ENCODE assay signal across 17 cellular contexts in the genomic region with DNA sequence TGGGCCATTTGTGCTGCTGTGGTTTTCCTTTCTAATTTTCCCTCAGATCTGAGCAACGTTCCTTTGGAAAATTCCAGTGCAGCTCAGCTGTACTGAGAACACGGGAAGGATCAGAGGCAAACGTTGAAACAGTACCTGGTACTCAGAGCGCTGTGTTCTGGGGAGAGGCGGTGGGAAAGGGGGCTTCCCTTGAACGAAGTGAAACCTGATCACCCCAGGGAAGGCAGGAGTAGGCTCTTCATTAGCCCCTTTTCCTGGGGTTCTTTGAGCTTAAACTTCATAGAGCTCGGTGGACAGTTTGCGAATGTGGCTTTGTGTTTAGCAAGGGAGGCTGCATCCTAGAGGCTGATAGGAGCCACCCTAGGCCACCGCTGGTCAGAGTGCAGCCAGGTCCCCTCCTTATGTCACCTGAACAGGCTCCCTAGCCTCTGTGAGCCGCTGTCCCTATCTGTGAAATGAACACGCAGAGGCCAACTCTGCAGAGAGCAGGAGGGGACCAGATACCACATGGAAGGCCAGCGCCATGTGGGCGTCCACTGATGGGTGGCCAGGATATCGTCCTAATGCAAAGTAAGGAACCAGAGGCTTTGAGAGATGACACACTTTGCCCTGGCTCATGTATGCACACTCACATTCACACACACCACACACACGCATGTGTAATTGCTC.
A peak's percentile ranks its signal among the peaks of the same experiment; 100 is the strongest.
DNase-seq lines count a peak whose midpoint lies in the region; TF ChIP-seq lines count a peak whose summit lies in the region.
"Had no signal": no experiment of that assay in that cellular context is flagged by ENCODE, and none has a peak within 500 bp of the region (broad histone marks: within the 10 kb centered on the region; RNA-seq: fewer than 3 reads in every experiment).

No MANE protein-coding gene starts in this region.

- no peaks in the 10 kb centered on the region for H3K23me2 ChIP-seq in H9 (ENCODE audit: insufficient read length, low read depth, low read length, poor library complexity, severe bottlenecking)

- H3K4me3 ChIP-seq in coronary artery = no peak overlapping the region
- H3K4me3 ChIP-seq: K562 had no signal

- H3T11ph ChIP-seq in H9 (ENCODE audit: low read length) = no peak overlapping the region

- H3K9me3 ChIP-seq in H9 (ENCODE audit: control insufficient read depth, low read depth, low read length) = no peaks in the 10 kb centered on the region

- H3K27me3 Mint-ChIP-seq in osteocyte (ENCODE audit: unreplicated experiment) (no peaks in the 10 kb centered on the region), H9 (ENCODE audit: low read depth) (peaks cover 24% of the 10 kb centered on the region)
- H3K27me3 Mint-ChIP-seq: CD4-positive, alpha-beta memory T cell had no signal

- H3K4me3 Mint-ChIP-seq in osteocyte (ENCODE audit: unreplicated experiment) (no peak overlapping the region), H9 (no peak overlapping the region)
- H3K4me3 Mint-ChIP-seq: CD4-positive, alpha-beta memory T cell had no signal

- no peak overlapping the region for H2AK5ac ChIP-seq in H9 (ENCODE audit: insufficient read length, low read length)

- H3K4me1 Mint-ChIP-seq in osteocyte (ENCODE audit: unreplicated experiment) (no peaks in the 10 kb centered on the region), H9 (peaks cover 7 to 12% of the 10 kb centered on the region in 2 experiments)
- H3K4me1 Mint-ChIP-seq: CD4-positive, alpha-beta memory T cell had no signal

- no peaks in the 10 kb centered on the region for H3K9me3 Mint-ChIP-seq in osteocyte (ENCODE audit: unreplicated experiment)
- no peaks in the 10 kb centered on the region for H3K9me3 Mint-ChIP-seq in H9
- H3K9me3 Mint-ChIP-seq: CD4-positive, alpha-beta memory T cell had no signal

- no peak overlapping the region for H2BK120ac ChIP-seq in H9 (ENCODE audit: low read depth, low read length, poor library complexity, severe bottlenecking)

- no peak overlapping the region for H2BK15ac ChIP-seq in H9 (ENCODE audit: low read depth, low read length)

- H3K27ac ChIP-seq in coronary artery (no peak overlapping the region), H9 (ENCODE audit: insufficient read length, low read depth, low read length) (no peak overlapping the region)
- H3K27ac ChIP-seq: C4-2B had no signal

- no peak overlapping the region for H2BK20ac ChIP-seq in H9 (ENCODE audit: low read depth, low read length, poor library complexity, severe bottlenecking)

- no peak overlapping the region for H2AFZ ChIP-seq in H9 (ENCODE audit: low read length)

- H2BK5ac ChIP-seq in H9 (ENCODE audit: insufficient read length, low read length) = no peak overlapping the region

- H3K23ac ChIP-seq in H9 (ENCODE audit: insufficient read length, low read depth, low read length) = no peak overlapping the region

- no peak overlapping the region for H3K4ac ChIP-seq in H9 (ENCODE audit: low read depth, low read length)

- H3K4me1 ChIP-seq in H9 (ENCODE audit: insufficient read depth, low read length) = no peaks in the 10 kb centered on the region
- H3K4me1 ChIP-seq: BE2C had no signal

- no peaks in the 10 kb centered on the region for H3K79me2 ChIP-seq in H9 (ENCODE audit: insufficient read depth, low read length)

- no peaks in the 10 kb centered on the region for H3K27me3 ChIP-seq in H9 (ENCODE audit: insufficient read depth, low read length)
- H3K27me3 ChIP-seq: BE2C had no signal

- no peak overlapping the region for H3K9ac ChIP-seq in H9 (ENCODE audit: extremely low read depth, insufficient read length, low read length)

- H3K79me1 ChIP-seq in H9 (ENCODE audit: insufficient read depth, low read depth, low read length, poor library complexity, severe bottlenecking) = no peaks in the 10 kb centered on the region

- H3K36me3 Mint-ChIP-seq in osteocyte (ENCODE audit: unreplicated experiment) (no peaks in the 10 kb centered on the region), H9 (ENCODE audit: insufficient read depth in 1 of 3, low read depth in 3 of 3) (no peaks in the 10 kb centered on the region)
- H3K36me3 Mint-ChIP-seq: CD4-positive, alpha-beta memory T cell had no signal

- H4K8ac ChIP-seq in H9 (replicated peaks; ENCODE audit: insufficient read length, low read depth, low read length) = no peak overlapping the region

- H3K27ac Mint-ChIP-seq in osteocyte (ENCODE audit: unreplicated experiment) (no peak overlapping the region), H9 (no peak overlapping the region)
- H3K27ac Mint-ChIP-seq: CD4-positive, alpha-beta memory T cell had no signal

- no peak for TF ChIP-seq CTCF in coronary artery (IDR thresholded peaks at IDR 0.05)
- TF ChIP-seq CTCF in osteocyte (IDR thresholded peaks at IDR 0.05) = no peak
- no peak for TF ChIP-seq CTCF in H9 (conservative IDR thresholded peaks at IDR 0.05)

- peak; percentile 63 for DNase-seq in coronary artery (ENCODE audit: low spot score)
- DNase-seq in left kidney (ENCODE audit: low read depth, low spot score) = peak; percentile 63
- DNase-seq in osteocyte (ENCODE audit: extremely low spot score, unreplicated experiment) = peak; percentile 67
- peak; percentile 17 for DNase-seq in stimulated activated CD8-positive, alpha-beta memory T cell treated with anti-CD3 and anti-CD28 coated beads, Interleukin-4, amount 100 ng/mL, for 48 hours
- DNase-seq in GM19238 (ENCODE audit: insufficient read length, low spot score) = no peak
- no peak for DNase-seq in medulla oblongata (ENCODE audit: extremely low spot score)
- no peak for DNase-seq in H9
- DNase-seq in hepatic stellate cell (ENCODE audit: low spot score) = no peak
- DNase-seq: BE2C; CD4-positive, alpha-beta memory T cell; COR-L47; DMS153; DMS79 treated with DMSO at 0.1 percent for 48 hours; EL; GOT3 had no signal

- H3K4me2 ChIP-seq in H9 (ENCODE audit: insufficient read depth, insufficient read length, low read length) = no peak overlapping the region

- no peak overlapping the region for H4K5ac ChIP-seq in H9 (ENCODE audit: insufficient read length, low read depth, low read length)

- no peak overlapping the region for H3K14ac ChIP-seq in H9 (ENCODE audit: insufficient read depth, low read length)

- H4K20me1 ChIP-seq in H9 (ENCODE audit: control insufficient read depth, insufficient read depth, insufficient read length) = no peaks in the 10 kb centered on the region

- H4K91ac ChIP-seq in H9 (ENCODE audit: insufficient read length, low read depth, low read length) = no peak overlapping the region

- no CpG with 5 or more reads among the region's 15 CpGs for WGBS in H9 (ENCODE audit: extremely low coverage, insufficient read length, low lambda C conversion rate)

- H3K56ac ChIP-seq in H9 (ENCODE audit: insufficient read length, low read depth, low read length) = no peak overlapping the region

- H2BK12ac ChIP-seq in H9 (ENCODE audit: insufficient read length, low read depth, low read length) = no peak overlapping the region

- H3K18ac ChIP-seq in H9 (ENCODE audit: insufficient read length, low read depth, low read length) = no peak overlapping the region

Comparison
In these comparisons a context has a peak if more than half of its experiments do, and no peak if none do; other contexts are left out.
1. DNase-seq: peak in coronary artery (single experiment), left kidney (single experiment), osteocyte (single experiment) and stimulated activated CD8-positive, alpha-beta memory T cell treated with anti-CD3 and anti-CD28 coated beads, Interleukin-4, amount 100 ng/mL, for 48 hours (single experiment); none in GM19238 (single experiment), medulla oblongata (single experiment), H9 (single experiment) and hepatic stellate cell (single experiment).